ENCODE assay signal across 20 cellular contexts in the genomic region with DNA sequence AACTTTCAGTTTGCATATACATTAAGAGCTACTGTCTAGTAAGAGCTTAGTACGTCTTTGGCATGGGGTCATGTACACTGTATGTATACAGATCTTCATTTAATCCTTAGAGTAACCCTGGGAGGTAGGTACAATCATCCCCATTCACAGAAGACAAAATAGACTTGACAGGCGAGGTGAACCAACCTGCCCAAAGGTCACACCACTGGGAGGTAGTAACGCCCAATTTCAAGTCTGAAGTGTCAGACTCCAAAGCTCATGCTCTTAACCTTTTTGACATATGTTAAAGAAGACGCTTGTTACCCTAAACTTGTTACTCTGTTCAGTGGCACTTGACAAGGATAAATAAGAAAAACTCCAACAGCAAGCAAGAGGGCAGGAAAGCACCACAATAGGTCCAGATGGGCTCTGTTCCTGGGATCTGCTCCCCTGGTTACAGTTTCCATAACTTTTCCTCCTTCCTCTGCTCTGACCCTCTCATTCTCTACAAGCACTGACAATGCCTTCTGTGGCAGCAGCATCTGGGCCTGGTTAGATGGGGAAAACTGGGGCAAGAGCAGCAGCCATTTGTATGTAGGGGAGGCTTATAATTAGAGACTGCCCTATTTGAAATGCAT.
DNase-seq lines count a peak whose midpoint lies in the region; ATAC-seq and TF ChIP-seq lines count a peak whose summit lies in the region.
"Had no signal": no experiment of that assay in that cellular context is flagged by ENCODE, and none has a peak within 500 bp of the region (broad histone marks: within the 10 kb centered on the region; RNA-seq: fewer than 3 reads in every experiment).

No MANE protein-coding gene starts in this region.

- H3F3A ChIP-seq in SK-N-SH (replicated peaks; ENCODE audit: insufficient read depth) = no peaks in the 10 kb centered on the region

- H4K20me1 ChIP-seq in SK-N-SH (ENCODE audit: insufficient read depth) (no peaks in the 10 kb centered on the region), Karpas-422 (ENCODE audit: insufficient read depth, low read depth, low read length) (no peaks in the 10 kb centered on the region)
- H4K20me1 ChIP-seq: BLaER1 treated with 17β-estradiol and CSF1 and Interleukin-3, amounts not matched to agents 10 nM and 100 nM had no signal

- H3K36me3 ChIP-seq in SK-N-SH (replicated peaks in 1 of 2; ENCODE audit: control insufficient read depth in 1 of 2, insufficient read depth in 2 of 2, low read length in 1 of 2) (no peaks in the 10 kb centered on the region), Karpas-422 (ENCODE audit: insufficient read depth, low read length) (no peaks in the 10 kb centered on the region)
- H3K36me3 ChIP-seq: BLaER1 treated with 17β-estradiol and CSF1 and Interleukin-3, amounts not matched to agents 10 nM and 100 nM had no signal

- no peak for TF ChIP-seq RAD21 in SK-N-SH (IDR thresholded peaks at IDR 0.05; ENCODE audit: low read length)

- H3K4me1 ChIP-seq in SK-N-SH (ENCODE audit: control insufficient read depth in 1 of 2, insufficient read depth in 2 of 2, low read depth in 1 of 2, low read length in 1 of 2) = peaks cover 0 to 3% of the 10 kb centered on the region in 2 experiments; a peak in 2 of 4 replicates
- H3K4me1 ChIP-seq in Karpas-422 (ENCODE audit: low read length) = peaks cover 55% of the 10 kb centered on the region
- H3K4me1 ChIP-seq: BLaER1 treated with 17β-estradiol and CSF1 and Interleukin-3, amounts not matched to agents 10 nM and 100 nM had no signal

- 91% methylated on average over 4 of the region's 4 CpGs for WGBS in SK-N-SH (ENCODE audit: low lambda C conversion rate)

- H3K4me2 ChIP-seq in SK-N-SH (no peak overlapping the region), Karpas-422 (ENCODE audit: low read depth, low read length, poor library complexity, severe bottlenecking) (no peak overlapping the region)
- H3K4me2 ChIP-seq: BLaER1 treated with 17β-estradiol and CSF1 and Interleukin-3, amounts not matched to agents 10 nM and 100 nM had no signal

- ATAC-seq in SK-N-SH treated with all-trans-retinoic acid at 6 μM for 48 hours (no peak), left lobe of liver (peak; percentile 83), HG02970 (IDR thresholded peaks at IDR 0.05; ENCODE audit: low FRiP score, unreplicated experiment) (no peak)
- ATAC-seq: Right ventricle myocardium inferior had no signal

- H3K79me2 ChIP-seq in SK-N-SH (ENCODE audit: insufficient read depth) = peaks cover 8% of the 10 kb centered on the region
- H3K79me2 ChIP-seq in Karpas-422 (ENCODE audit: low read length) = peaks cover 85% of the 10 kb centered on the region

- no peak overlapping the region for H3K9ac ChIP-seq in SK-N-SH
- H3K9ac ChIP-seq in Karpas-422 (ENCODE audit: low read length) = no peak overlapping the region
- H3K9ac ChIP-seq: BLaER1 treated with 17β-estradiol and CSF1 and Interleukin-3, amounts not matched to agents 10 nM and 100 nM had no signal

- H3K9me3 ChIP-seq in SK-N-SH = no peaks in the 10 kb centered on the region
- H3K9me3 ChIP-seq in Karpas-422 (ENCODE audit: low read length) = no peaks in the 10 kb centered on the region
- H3K9me3 ChIP-seq: BLaER1 treated with 17β-estradiol and CSF1 and Interleukin-3, amounts not matched to agents 10 nM and 100 nM had no signal

- TF ChIP-seq CTCF in SK-N-SH (IDR thresholded peaks at IDR 0.05) = no peak

- H2AFZ ChIP-seq in SK-N-SH (ENCODE audit: low read depth) = no peak overlapping the region
- H2AFZ ChIP-seq in Karpas-422 (ENCODE audit: low read length) = no peak overlapping the region

- CTCF ChIA-PET in SK-N-SH (lab: Yijun Ruan, JAX) = interaction anchor here (1.6 kb wide), 1 partner anchor 64 kb away, joined by 3 read pairs; the partner anchor contains the start of gene SERTAD2

- TF ChIP-seq EP300 in SK-N-SH (IDR thresholded peaks at IDR 0.05; ENCODE audit: borderline replicate concordance in 1 of 2, low read depth in 1 of 2, low read length in 1 of 2) = no peak

- H3K27me3 ChIP-seq in SK-N-SH (ENCODE audit: insufficient read depth) (no peaks in the 10 kb centered on the region), Karpas-422 (ENCODE audit: low read length) (no peaks in the 10 kb centered on the region)
- H3K27me3 ChIP-seq: BLaER1 treated with 17β-estradiol and CSF1 and Interleukin-3, amounts not matched to agents 10 nM and 100 nM had no signal

- H3K9me2 ChIP-seq in SK-N-SH (no peaks in the 10 kb centered on the region), Karpas-422 (replicated peaks; ENCODE audit: insufficient read depth, low read length) (no peaks in the 10 kb centered on the region)

- H3K27ac ChIP-seq in SK-N-SH (ENCODE audit: low read depth in 2 of 2, low read length in 1 of 2) = no peak overlapping the region
- H3K27ac ChIP-seq in Karpas-422 (ENCODE audit: low read length) = peak overlapping the region; percentile 47
- H3K27ac ChIP-seq: BLaER1 treated with 17β-estradiol and CSF1 and Interleukin-3, amounts not matched to agents 10 nM and 100 nM; HL-60 had no signal

- H3K4me3 ChIP-seq in SK-N-SH (ENCODE audit: low read depth in 2 of 2, low read length in 1 of 2) (no peak overlapping the region), Karpas-422 (ENCODE audit: low read length) (no peak overlapping the region)
- H3K4me3 ChIP-seq: BLaER1 treated with 17β-estradiol and CSF1 and Interleukin-3, amounts not matched to agents 10 nM and 100 nM had no signal

- POLR2A ChIA-PET in SK-N-SH (lab: Yijun Ruan, JAX) = no interaction called here

- peak; percentile 30 for DNase-seq in SK-N-SH
- DNase-seq in Karpas-422 = no peak
- DNase-seq in left lobe of liver (ENCODE audit: low spot score) = no peak
- DNase-seq in retina = peak; percentile 53
- no peak for DNase-seq in SW480 (ENCODE audit: low spot score)
- no peak for DNase-seq in NCI-H187 treated with DMSO at 0.1 percent for 48 hours (lab: John Stamatoyannopoulos, UW)
- DNase-seq: 8988T; CD8-positive, alpha-beta memory T cell; EL; GF-D8; KG1; NCI-H1092 treated with DMSO at 0.1 percent for 48 hours; NCI-H1436 treated with DMSO at 0.1 percent for 48 hours; NCI-H2029; NCI-H226 had no signal

TF ChIP-seq in SK-N-SH, 30 proteins besides CTCF, POLR2A, EP300 and RAD21 (continues in another document):
- TF ChIP-seq ZBTB33 (IDR thresholded peaks at IDR 0.05; ENCODE audit: borderline replicate concordance, low read depth) (no peak), RFX5 (IDR thresholded peaks at IDR 0.05; ENCODE audit: low read length) (no peak)

TF ChIP-seq in SK-N-SH treated with all-trans-retinoic acid at 6 μM for 48 hours, 23 proteins besides CTCF, POLR2A, EP300 and RAD21:
- TF ChIP-seq TOX (CRISPR knock-in tag; IDR thresholded peaks at IDR 0.05; ENCODE audit: borderline replicate concordance) (no peak), ZFP3 (CRISPR knock-in tag; IDR thresholded peaks at IDR 0.05) (no peak), PPARA (CRISPR knock-in tag; IDR thresholded peaks at IDR 0.05; ENCODE audit: borderline replicate concordance) (no peak), BACH2 (CRISPR knock-in tag; IDR thresholded peaks at IDR 0.05; ENCODE audit: borderline replicate concordance) (no peak), GLIS3 (CRISPR knock-in tag; IDR thresholded peaks at IDR 0.05) (no peak), ARNTL (CRISPR knock-in tag; IDR thresholded peaks at IDR 0.05; ENCODE audit: borderline replicate concordance, low read depth) (no peak), ZNF8 (CRISPR knock-in tag; IDR thresholded peaks at IDR 0.05) (no peak), CREB5 (CRISPR knock-in tag; IDR thresholded peaks at IDR 0.05; ENCODE audit: low read depth) (no peak), RARB (CRISPR knock-in tag; IDR thresholded peaks at IDR 0.05) (no peak), ISL1 (CRISPR knock-in tag; IDR thresholded peaks at IDR 0.05) (no peak), OSR1 (CRISPR knock-in tag; IDR thresholded peaks at IDR 0.05) (no peak), CSRNP3 (CRISPR knock-in tag; IDR thresholded peaks at IDR 0.05) (no peak)
- TF ChIP-seq, protein P1, sequence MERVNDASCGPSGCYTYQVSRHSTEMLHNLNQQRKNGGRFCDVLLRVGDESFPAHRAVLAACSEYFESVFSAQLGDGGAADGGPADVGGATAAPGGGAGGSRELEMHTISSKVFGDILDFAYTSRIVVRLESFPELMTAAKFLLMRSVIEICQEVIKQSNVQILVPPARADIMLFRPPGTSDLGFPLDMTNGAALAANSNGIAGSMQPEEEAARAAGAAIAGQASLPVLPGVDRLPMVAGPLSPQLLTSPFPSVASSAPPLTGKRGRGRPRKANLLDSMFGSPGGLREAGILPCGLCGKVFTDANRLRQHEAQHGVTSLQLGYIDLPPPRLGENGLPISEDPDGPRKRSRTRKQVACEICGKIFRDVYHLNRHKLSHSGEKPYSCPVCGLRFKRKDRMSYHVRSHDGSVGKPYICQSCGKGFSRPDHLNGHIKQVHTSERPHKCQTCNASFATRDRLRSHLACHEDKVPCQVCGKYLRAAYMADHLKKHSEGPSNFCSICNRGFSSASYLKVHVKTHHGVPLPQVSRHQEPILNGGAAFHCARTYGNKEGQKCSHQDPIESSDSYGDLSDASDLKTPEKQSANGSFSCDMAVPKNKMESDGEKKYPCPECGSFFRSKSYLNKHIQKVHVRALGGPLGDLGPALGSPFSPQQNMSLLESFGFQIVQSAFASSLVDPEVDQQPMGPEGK (CRISPR knock-in tag; IDR thresholded peaks at IDR 0.05; ENCODE audit: borderline replicate concordance) = no peak

Comparison
In these comparisons a context has a peak if more than half of its experiments do, and no peak if none do; other contexts are left out.
1. DNase-seq: peak in SK-N-SH (single experiment) and retina (single experiment); none in Karpas-422 (single experiment), left lobe of liver (single experiment), SW480 (single experiment) and NCI-H187 treated with DMSO at 0.1 percent for 48 hours (single experiment).